In genomic region chr12:104485651-104486341, GRCh38 we compare ENCODE assay signal across 1 cellular context.
A peak's percentile ranks its signal among the peaks of the same experiment; 100 is the strongest.
TF ChIP-seq lines count a peak whose summit lies in the region.

No MANE protein-coding gene starts in this region.

TF ChIP-seq in K562, 482 proteins besides CTCF, POLR2A, EP300 and RAD21 (continued from another document):
- TF ChIP-seq ZBTB40 (IDR thresholded peaks at IDR 0.05) (peak; percentile 56), ZBTB40 (CRISPR knock-in tag; IDR thresholded peaks at IDR 0.05) (no peak), BHLHE40 (IDR thresholded peaks at IDR 0.05; ENCODE audit: low read length) (peak; percentile 55; the same call in 1 of the 2 replicates), NCOA2 (IDR thresholded peaks at IDR 0.05; ENCODE audit: partially characterized antibody in 2 of 2) (no peak), LEF1 (IDR thresholded peaks at IDR 0.05) (no peak), L3MBTL2 (IDR thresholded peaks at IDR 0.05) (peak; percentile 57; the same call in 1 of the 2 replicates), ELF2 (CRISPR knock-in tag; IDR thresholded peaks at IDR 0.05) (no peak), CBFA2T3 (IDR thresholded peaks at IDR 0.05) (peak; percentile 57), FOXP1 (CRISPR knock-in tag; IDR thresholded peaks at IDR 0.05) (0 out of 2 replicates have a peak, but pooled peaks have one; percentile 25), BACH1 (tag; IDR thresholded peaks at IDR 0.05) (0 out of 2 replicates have a peak, but pooled peaks have one; percentile 18), ID3 (CRISPR knock-in tag; IDR thresholded peaks at IDR 0.05) (no peak), ID3 (tag; IDR thresholded peaks at IDR 0.05) (peak; percentile 68; the same call in 1 of the 2 replicates), STAT6 (CRISPR knock-in tag; IDR thresholded peaks at IDR 0.05) (no peak), JUND (IDR thresholded peaks at IDR 0.05; ENCODE audit: borderline replicate concordance, low read depth, low read length) (no peak), JUND (tag; IDR thresholded peaks at IDR 0.05; ENCODE audit: borderline replicate concordance, low read depth, low read length) (0 out of 3 replicates have a peak, but pooled peaks have one; percentile 48), MAZ (CRISPR knock-in tag; conservative IDR thresholded peaks at IDR 0.05 in 1 of 2, IDR thresholded peaks at IDR 0.05 in 1 of 2) (0 out of 4 replicates have a peak, but pooled peaks of 1 of the 2 experiments have one; percentile 36), ZNF592 (IDR thresholded peaks at IDR 0.05) (0 out of 2 replicates have a peak, but pooled peaks have one; percentile 57), ARID1B (IDR thresholded peaks at IDR 0.05) (peak; percentile 44), SMARCE1 (IDR thresholded peaks at IDR 0.05) (peak; percentile 18; the same call in 1 of the 2 replicates), DPF2 (IDR thresholded peaks at IDR 0.05) (peak; percentile 46; the same call in 1 of the 2 replicates), SMAD4 (CRISPR knock-in tag; conservative IDR thresholded peaks at IDR 0.05) (0 out of 2 replicates have a peak, but pooled peaks have one; percentile 9), THRA (IDR thresholded peaks at IDR 0.05) (peak; percentile 65; the same call in 1 of the 2 replicates), ESRRA (IDR thresholded peaks at IDR 0.05; ENCODE audit: borderline replicate concordance, low read depth) (0 out of 2 replicates have a peak, but pooled peaks have one; percentile 27), RNF2 (IDR thresholded peaks at IDR 0.05) (peak; percentile 72; the same call in 1 of the 2 replicates)
TF ChIP-seq in K562: peak in this region for 41.
